Comparison of ENCODE assay signal across 8 cellular contexts in the genomic region with DNA sequence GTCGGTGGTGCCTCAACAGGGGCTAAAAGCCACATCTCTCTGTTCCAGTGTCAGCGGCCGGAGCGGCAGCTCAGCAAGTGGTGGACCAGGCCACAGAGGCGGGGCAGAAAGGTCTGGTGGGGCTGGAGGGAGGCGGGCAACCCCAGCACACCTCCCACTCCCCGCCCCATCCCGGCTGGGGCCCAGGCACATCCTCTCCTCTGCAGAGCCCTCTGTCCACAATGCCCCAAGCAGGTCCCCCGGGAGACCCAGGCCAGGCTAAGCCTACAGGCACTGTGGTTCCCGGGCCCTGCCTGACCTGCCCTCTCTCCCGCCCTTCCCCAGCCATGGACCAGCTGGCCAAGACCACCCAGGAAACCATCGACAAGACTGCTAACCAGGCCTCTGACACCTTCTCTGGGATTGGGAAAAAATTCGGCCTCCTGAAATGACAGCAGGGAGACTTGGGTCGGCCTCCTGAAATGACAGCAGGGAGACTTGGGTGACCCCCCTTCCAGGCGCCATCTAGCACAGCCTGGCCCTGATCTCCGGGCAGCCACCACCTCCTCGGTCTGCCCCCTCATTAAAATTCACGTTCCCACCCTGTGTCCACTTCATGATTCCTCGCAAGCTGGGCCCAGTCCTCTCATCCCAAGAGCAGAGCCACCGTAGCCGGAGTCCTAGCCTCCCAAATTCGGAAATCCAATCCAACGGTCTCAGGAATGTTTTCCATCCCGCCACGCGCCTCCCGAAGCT.
DNase-seq lines count a peak whose midpoint lies in the region; ATAC-seq and TF ChIP-seq lines count a peak whose summit lies in the region.

No MANE protein-coding gene starts in this region.

- no peaks in the 10 kb centered on the region for H3K36me3 Mint-ChIP-seq in T-helper 2 cell treated with Interferon-gamma antibody and Interleukin-4, amounts not matched to agents 5 μg/mL and 100 μg/mL, for 36 hours (ENCODE audit: low read depth)
- no peaks in the 10 kb centered on the region for H3K36me3 Mint-ChIP-seq in nephron progenitor cell (ENCODE audit: low read depth)

- no peak for DNase-seq in T-helper 2 cell treated with Interferon-gamma antibody and Interleukin-4, amounts not matched to agents 5 μg/mL and 100 μg/mL, for 36 hours (ENCODE audit: low spot score)
- DNase-seq in T-helper 2 cell (no peak), fibroblast of pulmonary artery (ENCODE audit: low read depth) (no peak), nephron progenitor cell (peak; percentile 46), NCI-H1930 (lab: John Stamatoyannopoulos, UW) (no peak)

- peak overlapping the region; percentile 75 for H3K4me3 ChIP-seq in WI38 (ENCODE audit: low read depth, low read length)
- peak overlapping the region; percentile 59 for H3K4me3 ChIP-seq in fibroblast of pulmonary artery (replicated peaks; ENCODE audit: low read depth, low read length)

- peaks cover 23% of the 10 kb centered on the region for H3K4me1 Mint-ChIP-seq in T-helper 2 cell treated with Interferon-gamma antibody and Interleukin-4, amounts not matched to agents 5 μg/mL and 100 μg/mL, for 36 hours (ENCODE audit: low read depth)
- peaks cover 59% of the 10 kb centered on the region for H3K4me1 Mint-ChIP-seq in nephron progenitor cell

- TF ChIP-seq CTCF in WI38 (IDR thresholded peaks at IDR 0.05; ENCODE audit: low read depth, low read length): no peak
- no peak for TF ChIP-seq CTCF in fibroblast of pulmonary artery (IDR thresholded peaks at IDR 0.05; ENCODE audit: low read length, missing control alignments)
- TF ChIP-seq CTCF in nephron progenitor cell (IDR thresholded peaks at IDR 0.05): no peak

- H3K27ac Mint-ChIP-seq in T-helper 2 cell treated with Interferon-gamma antibody and Interleukin-4, amounts not matched to agents 5 μg/mL and 100 μg/mL, for 36 hours: peak overlapping the region; percentile 64
- no peak overlapping the region for H3K27ac Mint-ChIP-seq in nephron progenitor cell

- H3K27me3 Mint-ChIP-seq in T-helper 2 cell treated with Interferon-gamma antibody and Interleukin-4, amounts not matched to agents 5 μg/mL and 100 μg/mL, for 36 hours (ENCODE audit: low read depth): peaks cover 33% of the 10 kb centered on the region
- H3K27me3 Mint-ChIP-seq in nephron progenitor cell (ENCODE audit: low read depth, poor library complexity): peaks cover 31% of the 10 kb centered on the region

- peak overlapping the region; percentile 65 for H3K4me3 Mint-ChIP-seq in T-helper 2 cell treated with Interferon-gamma antibody and Interleukin-4, amounts not matched to agents 5 μg/mL and 100 μg/mL, for 36 hours
- peak overlapping the region; percentile 84 for H3K4me3 Mint-ChIP-seq in nephron progenitor cell

- no peaks in the 10 kb centered on the region for H3K9me3 Mint-ChIP-seq in T-helper 2 cell treated with Interferon-gamma antibody and Interleukin-4, amounts not matched to agents 5 μg/mL and 100 μg/mL, for 36 hours
- no peaks in the 10 kb centered on the region for H3K9me3 Mint-ChIP-seq in nephron progenitor cell

- no peak for ATAC-seq in GM21723 (IDR thresholded peaks at IDR 0.05; ENCODE audit: unreplicated experiment)
- ATAC-seq in HG03457 (IDR thresholded peaks at IDR 0.05; ENCODE audit: unreplicated experiment): no peak
